In the genomic region with DNA sequence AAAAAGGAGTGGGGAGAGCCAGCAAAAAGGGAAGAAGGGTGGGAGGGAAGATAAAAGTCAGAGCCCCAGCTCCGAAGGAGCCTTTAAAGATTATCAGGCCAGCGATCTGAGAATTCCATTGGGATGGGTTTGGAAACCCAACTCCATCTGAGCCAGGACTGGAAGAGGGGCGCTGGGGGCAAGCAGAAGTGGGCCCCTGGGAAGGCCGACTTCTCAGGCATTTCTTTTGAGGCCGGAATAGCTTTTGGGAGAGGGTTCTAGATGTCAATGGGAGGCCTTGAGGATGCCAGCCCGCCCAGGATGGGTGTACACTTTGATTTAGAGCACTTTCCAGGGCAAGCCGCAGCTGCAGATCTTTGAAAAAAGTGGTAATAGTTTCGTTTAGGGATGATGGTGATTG, we compare ENCODE assay signal across 19 cellular contexts. TPM values are rescaled to one million over a fixed set of nuclear protein-coding genes. Genes with fewer than 3 reads are reported as not detected.
"Had no signal": no experiment of that assay in that cellular context is flagged by ENCODE, and none has a peak within 500 bp of the region (broad histone marks: within the 10 kb centered on the region; RNA-seq: fewer than 3 reads in every experiment).

No MANE protein-coding gene starts in this region.

- H3K36me3 ChIP-seq: stomach, WERI-Rb-1 had no signal

- DNase-seq: activated CD8-positive, alpha-beta memory T cell treated with anti-CD3 and anti-CD28 coated beads, Interleukin-2, amount 50 U/mL, for 4 hours; activated CD8-positive, alpha-beta T cell treated with anti-CD3 and anti-CD28 coated beads, Interleukin-2, amount 10 ng/mL, durations not matched to agents 7 days and 5 days; activated gamma-delta T cell treated with Interleukin-2 at 50 U/mL for 16 hours; activated T-cell treated with anti-CD3 and anti-CD28 coated beads, Interleukin-2, amount 50 U/mL, for 72 hours; amniotic stem cell; SK-N-SH; stimulated activated CD4-positive, alpha-beta T cell treated with anti-CD3 and anti-CD28 coated beads, Interleukin-12 subunit alpha, Interleukin-12 subunit beta, amount 100 ng/mL, for 4 hours; stimulated activated CD4-positive, alpha-beta T cell treated with anti-CD3 and anti-CD28 coated beads, Interleukin-2, amount 100 ng/mL, for 24 hours; stomach; T-cell; WERI-Rb-1 had no signal

- H3K27ac Mint-ChIP-seq: activated CD4-positive, alpha-beta T cell treated with anti-CD3 and anti-CD28 coated beads, Interleukin-2, amount 10 ng/mL, durations not matched to agents 24 days and 14 days; activated CD8-positive, alpha-beta T cell treated with anti-CD3 and anti-CD28 coated beads, Interleukin-2, amount 10 ng/mL, durations not matched to agents 7 days and 5 days; activated naive CD8-positive, alpha-beta T cell; activated T-cell treated with anti-CD3 and anti-CD28 coated beads, Interleukin-2, amount 50 U/mL, for 72 hours; nephron; T-cell had no signal

- H3K4me3 ChIP-seq: stomach had no signal

- H3K9me3 ChIP-seq: SK-N-SH, stomach had no signal

- H3K36me3 Mint-ChIP-seq: activated naive CD8-positive, alpha-beta T cell; T-cell had no signal

- H3K4me3 Mint-ChIP-seq: activated CD8-positive, alpha-beta T cell treated with anti-CD3 and anti-CD28 coated beads, Interleukin-2, amount 10 ng/mL, durations not matched to agents 7 days and 5 days; nephron; T-cell had no signal

- ATAC-seq: activated CD8-positive, alpha-beta T cell treated with anti-CD3 and anti-CD28 coated beads, Interleukin-2, amount 10 ng/mL, durations not matched to agents 7 days and 5 days; activated T-cell treated with anti-CD3 and anti-CD28 coated beads, Interleukin-2, amount 50 U/mL, for 72 hours; esophagus mucosa; T-cell had no signal

- H3K27ac ChIP-seq: stomach, WERI-Rb-1 had no signal

- H3K9me3 Mint-ChIP-seq: activated T-cell treated with anti-CD3 and anti-CD28 coated beads, Interleukin-2, amount 50 U/mL, for 72 hours had no signal

RNA-seq across cellular contexts. Expression of gene SOX2, which starts 6.6 kb away (rescaled TPM):
- total RNA-seq: activated CD4-positive, alpha-beta T cell treated with anti-CD3 and anti-CD28 coated beads, Interleukin-2, amount 10 ng/mL, durations not matched to agents 24 days and 14 days; activated CD8-positive, alpha-beta T cell treated with anti-CD3 and anti-CD28 coated beads, Interleukin-2, amount 10 ng/mL, durations not matched to agents 7 days and 5 days; dermis microvascular lymphatic vessel endothelial cell; kidney epithelial cell; liver; mesenteric fat pad had no signal
